17 cellular contexts compared by ENCODE assay signal in genomic region chr15:68463996-68464395, GRCh38. TPM values are rescaled to one million over a fixed set of nuclear protein-coding genes. Genes with fewer than 3 reads are reported as not detected.
A peak's percentile ranks its signal among the peaks of the same experiment; 100 is the strongest.
DNase-seq lines count a peak whose midpoint lies in the region; ATAC-seq, FAIRE-seq and TF ChIP-seq lines count a peak whose summit lies in the region.
"Had no signal": no experiment of that assay in that cellular context is flagged by ENCODE, and none has a peak within 500 bp of the region (broad histone marks: within the 10 kb centered on the region; RNA-seq: fewer than 3 reads in every experiment).

No MANE protein-coding gene starts in this region.

- POLR2A ChIA-PET in GM12878 (lab: Charles Lee): no interaction called here
- POLR2A ChIA-PET in T-cell (lab: Charles Lee): no interaction called here

- intact Hi-C loops in GM12878 (cut with micrococcal nuclease; ENCODE audit: unreplicated experiment): no loop called here

- H2AFZ ChIP-seq in GM12878 (ENCODE audit: control insufficient read depth, low read depth, low read length): no peak overlapping the region

- peaks cover 0 to 6% (median 0%) of the 10 kb centered on the region in 3 donors for H3K9me3 Mint-ChIP-seq in T-cell

- no peak overlapping the region for H3K27ac Mint-ChIP-seq in T-cell
- H3K27ac Mint-ChIP-seq: CD14-positive monocyte had no signal

- no peak overlapping the region for H3K4me3 Mint-ChIP-seq in T-cell
- H3K4me3 Mint-ChIP-seq: CD14-positive monocyte had no signal

- H3K9ac ChIP-seq in GM12878 (ENCODE audit: control insufficient read depth, insufficient read depth, low read length): no peak overlapping the region

- H3K4me1 ChIP-seq in GM12878 (ENCODE audit: control insufficient read depth, insufficient read depth, low read length) (no peaks in the 10 kb centered on the region), foreskin keratinocyte (no peaks in the 10 kb centered on the region)
- H3K4me1 ChIP-seq: SJSA1 had no signal

- ATAC-seq in GM12878: no peak
- ATAC-seq in T-cell (replicated peaks in 1 of 4): no peak
- no peak for ATAC-seq in foreskin keratinocyte
- ATAC-seq: Panc1 had no signal

- DNase-seq in AG20443 (ENCODE audit: low spot score) (peak; percentile 40), OCI-M1 (lab: John Stamatoyannopoulos, UW) (peak; percentile 76), GM12878 (ENCODE audit: low read depth, low spot score) (no peak), fibroblast of villous mesenchyme (ENCODE audit: low read depth) (peak; percentile 28), T-cell (no peak), foreskin keratinocyte (no peak), caudate nucleus (lab: John Stamatoyannopoulos, UW) (no peak)
- no peak for DNase-seq in central memory CD4-positive, alpha-beta T cell
- DNase-seq: GF-D8, KG1, NCI-H1436, NCI-H1930, NCI-H345, NCI-H524 treated with DMSO at 0.1 percent for 48 hours had no signal

- no TSS peak for BruUV-seq in GM12878 (replicated peaks; lab: Mats Ljungman, UMichigan)

- no peak for TF ChIP-seq EP300 in GM12878 (IDR thresholded peaks at IDR 0.05; ENCODE audit: borderline replicate concordance in 1 of 2, control insufficient read depth in 1 of 2, low read depth in 2 of 2, low read length in 2 of 2)

- no peak for TF ChIP-seq RAD21 in GM12878 (IDR thresholded peaks at IDR 0.05; ENCODE audit: insufficient read depth, low read depth, low read length)

- H3K4me3 ChIP-seq in GM12878 (no peak overlapping the region), fibroblast of villous mesenchyme (ENCODE audit: low read depth, low read length) (no peak overlapping the region)
- H3K4me3 ChIP-seq: SJSA1 had no signal

- RAD21 ChIA-PET in GM12878 (lab: Charles Lee; ENCODE audit: unreplicated experiment): no interaction called here

- H3K4me2 ChIP-seq in GM12878 (ENCODE audit: control insufficient read depth, insufficient read depth): no peak overlapping the region

- SMC1A ChIA-PET in GM12878 (lab: Charles Lee; ENCODE audit: uncharacterized antibody, unreplicated experiment): no interaction called here

- CTCF ChIA-PET in GM12878 (lab: Yijun Ruan, JAX): no interaction called here
- CTCF ChIA-PET in T-cell (lab: Charles Lee): no interaction called here

- 22% methylated on average over 3 of the region's 3 CpGs for WGBS in GM12878 (ENCODE audit: insufficient coverage, insufficient replicate concordance, low lambda C conversion rate, missing lambda C conversion rate)

- no peaks in the 10 kb centered on the region for H3K36me3 ChIP-seq in GM12878 (ENCODE audit: control insufficient read depth in 2 of 2, insufficient read depth in 2 of 2, low read length in 1 of 2)
- H3K36me3 ChIP-seq: SJSA1 had no signal

- no peak overlapping the region for H3K27ac ChIP-seq in GM12878 (ENCODE audit: control insufficient read depth, insufficient read depth)
- no peak overlapping the region for H3K27ac ChIP-seq in foreskin keratinocyte
- no peak overlapping the region for H3K27ac ChIP-seq in caudate nucleus (ENCODE audit: low read depth, low read length)
- H3K27ac ChIP-seq: SJSA1 had no signal

- no peak for FAIRE-seq in GM12878 (lab: Jason Lieb, UNC)

- H3K4me1 Mint-ChIP-seq in T-cell: no peaks in the 10 kb centered on the region
- H3K4me1 Mint-ChIP-seq: CD14-positive monocyte had no signal

- H3K27me3 Mint-ChIP-seq in T-cell: peaks cover 9 to 16% of the 10 kb centered on the region in 2 donors

- H3K9me3 ChIP-seq in GM12878 (replicated peaks; ENCODE audit: control insufficient read depth, insufficient read depth, low read length): no peaks in the 10 kb centered on the region
- H3K9me3 ChIP-seq: SJSA1 had no signal

- H3K79me2 ChIP-seq in GM12878 (ENCODE audit: control insufficient read depth, insufficient read depth, low read length): no peaks in the 10 kb centered on the region

- H3K27me3 ChIP-seq in GM12878 (replicated peaks in 1 of 2; ENCODE audit: control insufficient read depth in 2 of 2, insufficient read depth in 2 of 2, low read length in 1 of 2) (no peaks in the 10 kb centered on the region), foreskin keratinocyte (peaks cover 36% of the 10 kb centered on the region)

- no peak for TF ChIP-seq POLR2A in GM12878 (IDR thresholded peaks at IDR 0.05; ENCODE audit: low read depth, low read length)

- TF ChIP-seq CTCF in GM12878 (IDR thresholded peaks at IDR 0.05 in 2 of 3, conservative IDR thresholded peaks at IDR 0.05 in 1 of 3; ENCODE audit: control insufficient read depth in 2 of 3, extremely low read depth in 1 of 3, insufficient read depth in 1 of 3, low read depth in 3 of 3, low read length in 3 of 3): no peak
- no peak for TF ChIP-seq CTCF in fibroblast of villous mesenchyme (IDR thresholded peaks at IDR 0.05; ENCODE audit: insufficient read depth, low read depth, low read length)
- TF ChIP-seq CTCF in foreskin keratinocyte (conservative IDR thresholded peaks at IDR 0.05): no peak

- H3K36me3 Mint-ChIP-seq in T-cell: no peaks in the 10 kb centered on the region
- H3K36me3 Mint-ChIP-seq: CD14-positive monocyte had no signal

- in situ Hi-C loops in GM12878 (cut with MboI): no loop called here

- H4K20me1 ChIP-seq in GM12878 (ENCODE audit: control insufficient read depth, insufficient read depth): no peaks in the 10 kb centered on the region

TF ChIP-seq in GM12878, 131 proteins besides CTCF, POLR2A, EP300 and RAD21:
- TF ChIP-seq, protein P1, sequence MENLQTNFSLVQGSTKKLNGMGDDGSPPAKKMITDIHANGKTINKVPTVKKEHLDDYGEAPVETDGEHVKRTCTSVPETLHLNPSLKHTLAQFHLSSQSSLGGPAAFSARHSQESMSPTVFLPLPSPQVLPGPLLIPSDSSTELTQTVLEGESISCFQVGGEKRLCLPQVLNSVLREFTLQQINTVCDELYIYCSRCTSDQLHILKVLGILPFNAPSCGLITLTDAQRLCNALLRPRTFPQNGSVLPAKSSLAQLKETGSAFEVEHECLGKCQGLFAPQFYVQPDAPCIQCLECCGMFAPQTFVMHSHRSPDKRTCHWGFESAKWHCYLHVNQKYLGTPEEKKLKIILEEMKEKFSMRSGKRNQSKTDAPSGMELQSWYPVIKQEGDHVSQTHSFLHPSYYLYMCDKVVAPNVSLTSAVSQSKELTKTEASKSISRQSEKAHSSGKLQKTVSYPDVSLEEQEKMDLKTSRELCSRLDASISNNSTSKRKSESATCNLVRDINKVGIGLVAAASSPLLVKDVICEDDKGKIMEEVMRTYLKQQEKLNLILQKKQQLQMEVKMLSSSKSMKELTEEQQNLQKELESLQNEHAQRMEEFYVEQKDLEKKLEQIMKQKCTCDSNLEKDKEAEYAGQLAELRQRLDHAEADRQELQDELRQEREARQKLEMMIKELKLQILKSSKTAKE (IDR thresholded peaks at IDR 0.05; ENCODE audit: low read depth, poor library complexity, severe bottlenecking): no peak
- TF ChIP-seq NFYA (IDR thresholded peaks at IDR 0.05; ENCODE audit: borderline replicate concordance, low read depth, low read length) (no peak), RFX5 (IDR thresholded peaks at IDR 0.05; ENCODE audit: low read depth, low read length) (no peak), MAX (IDR thresholded peaks at IDR 0.05; ENCODE audit: low read depth, low read length) (no peak), CBFB (IDR thresholded peaks at IDR 0.05; ENCODE audit: low read depth) (no peak), SPI1 (IDR thresholded peaks at IDR 0.05; ENCODE audit: borderline replicate concordance, insufficient read depth, low read depth, low read length) (peak; percentile 3; the same call in 1 of the 2 replicates)
TF ChIP-seq in GM12878: peak in this region for 1.

RNA-seq across cellular contexts. Expression of gene ITGA11, which starts 32.0 kb away (rescaled TPM):
- 0.07 and 0.40 TPM in 2 replicates for total RNA-seq in GM12878 (2013; cell fraction: nucleolus; rRNA removed)
- under 0.01 and 0.11 TPM in 2 replicates for total RNA-seq in GM12878 (2014; rRNA removed)
- under 0.01 TPM in 1 of 2 replicates, not detected in the other for total RNA-seq in GM12878 (2014; rRNA removed; fragmentation: Illumina TruSeq; extraction: Trizol)
- 0.13 TPM in 1 of 2 replicates, not detected in the other for total RNA-seq in GM12878 (2021)
- polyA plus RNA-seq in GM12878 (2011; ENCODE audit: low read depth): 0.03 TPM
- 0.24 and 0.49 TPM in 2 replicates for polyA plus RNA-seq in GM12878 (2011; rRNA removed)
- polyA plus RNA-seq in GM12878 (2011; cell fraction: cytosol; rRNA removed): 0.23 and 0.49 TPM in 2 replicates
- polyA plus RNA-seq in GM12878 (2011; cell fraction: nucleus; rRNA removed): 0.96 and 1.0 TPM in 2 replicates
- 0.03 and 0.05 TPM in 2 replicates for polyA plus RNA-seq in GM12878 (2012)
- 0.10 TPM in 1 of 2 replicates, not detected in the other for polyA plus RNA-seq in GM12878 (2014; fragmentation: Illumina TruSeq; extraction: Trizol)
- under 1 TPM; 0.03 to 0.04 TPM for polyA plus RNA-seq in GM12878 (2014; fragmentation: Nextera tagmentation; extraction: Ambion mirVana)
- 0.36 TPM in 1 of 2 replicates, not detected in the other for polyA plus RNA-seq in GM12878 (2014; rRNA removed)
- polyA plus RNA-seq in GM12878 (2016; fragmentation: Nextera tagmentation; extraction: Ambion mirVana): under 1 TPM; 0.13 to 0.18 TPM
- 0.41 and 0.73 TPM in 2 replicates for polyA minus RNA-seq in GM12878 (2011; rRNA and poly(A)+ RNA removed)
- 0.42 TPM in 1 of 2 replicates, not detected in the other for polyA minus RNA-seq in GM12878 (2011; cell fraction: cytosol; rRNA and poly(A)+ RNA removed)
- polyA minus RNA-seq in GM12878 (2011; cell fraction: nucleus; rRNA and poly(A)+ RNA removed): 0.12 and 0.57 TPM in 2 replicates
- total RNA-seq in fibroblast of villous mesenchyme: 87.7 and 159 TPM in 2 replicates
- total RNA-seq in T-cell: under 1 TPM in 3 of 5 donors, not detected in 2; 0.07 to 0.95 (median 0.18) TPM
- not detected in 2 replicates for total RNA-seq in foreskin keratinocyte
- not detected in 2 replicates for polyA plus RNA-seq in foreskin keratinocyte

Comparison
In these comparisons a context has a peak if more than half of its experiments do, and no peak if none do; other contexts are left out.
1. DNase-seq: peak in AG20443 (single experiment), OCI-M1 (single experiment) and fibroblast of villous mesenchyme (single experiment); none in GM12878 (single experiment), T-cell (0 of 34), central memory CD4-positive, alpha-beta T cell (single experiment), foreskin keratinocyte (0 of 2) and caudate nucleus (0 of 61).
2. RNA of gene ITGA11, which starts 32.0 kb away (total RNA-seq): 87.7 to 159 TPM in fibroblast of villous mesenchyme; 0.07 to 0.95 TPM in T-cell, under 0.01 to 0.40 TPM in GM12878 and not detected in foreskin keratinocyte; every median in the first group is over 10 times any median in the second.